In the genomic region with DNA sequence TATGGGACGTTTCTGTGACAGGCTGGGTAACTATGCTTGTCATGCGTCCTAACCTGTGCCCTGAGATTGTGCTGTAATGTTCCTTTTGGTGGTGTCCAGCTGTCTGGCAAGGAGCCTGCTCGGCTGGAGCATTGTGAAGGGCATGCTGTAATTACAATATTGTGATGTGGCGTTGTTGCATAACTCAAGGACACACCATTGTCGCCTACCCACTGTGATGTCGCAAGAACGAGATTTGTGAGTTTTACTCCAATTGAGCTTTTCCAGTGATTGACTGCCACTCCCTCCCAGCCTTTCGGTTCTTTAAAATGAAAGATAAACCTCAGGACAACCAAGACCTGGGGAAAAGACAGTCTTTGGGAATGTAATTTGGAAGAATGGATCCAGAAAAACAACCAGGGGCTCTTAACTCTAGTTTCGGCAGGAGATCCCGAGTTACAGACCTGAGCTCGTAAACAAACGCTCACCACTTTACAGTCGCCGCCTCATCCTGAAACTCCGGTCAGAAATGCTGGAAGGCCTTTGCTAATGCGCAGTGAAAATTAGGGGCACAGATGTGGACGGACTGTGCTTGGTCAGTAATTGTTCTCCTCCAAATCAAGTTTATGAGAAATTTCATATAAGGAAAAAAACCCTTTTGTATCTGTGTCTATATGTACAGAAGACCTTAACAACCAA, we compare ENCODE assay signal across 11 cellular contexts. TPM values are rescaled to one million over a fixed set of nuclear protein-coding genes. Genes with fewer than 3 reads are reported as not detected.
A peak's percentile ranks its signal among the peaks of the same experiment; 100 is the strongest.
DNase-seq lines count a peak whose midpoint lies in the region; ATAC-seq and TF ChIP-seq lines count a peak whose summit lies in the region.
"Had no signal": no experiment of that assay in that cellular context is flagged by ENCODE, and none has a peak within 500 bp of the region (broad histone marks: within the 10 kb centered on the region; RNA-seq: fewer than 3 reads in every experiment).

No MANE protein-coding gene starts in this region.

- no peak overlapping the region for H3K4me3 ChIP-seq in HEK293 (ENCODE audit: low read depth, low read length)
- H3K4me3 ChIP-seq in skeletal muscle cell (ENCODE audit: low read depth, low read length): no peak overlapping the region

- intact Hi-C loops in left cardiac atrium (cut with DNase I): no loop called here

- no peaks in the 10 kb centered on the region for H3K4me1 ChIP-seq in HEK293 (ENCODE audit: control insufficient read depth, insufficient read depth, low read length)

- ATAC-seq in left cardiac atrium (peak; percentile 52 to 67), HG03159 (IDR thresholded peaks at IDR 0.05; ENCODE audit: unreplicated experiment) (no peak)

- no peak overlapping the region for H3K27ac ChIP-seq in HEK293 (ENCODE audit: extremely low read depth, low read depth, low read length)

- no peak for TF ChIP-seq CTCF in HEK293 (tag by site-specific recombination; IDR thresholded peaks at IDR 0.05)

- POLR2A ChIA-PET in HEK293 (lab: Yijun Ruan, JAX): no interaction called here

- peak; percentile 89 for DNase-seq in SIG-M5 treated with dmso at 0.1 percent for 504 hours (lab: John Stamatoyannopoulos, UW; ENCODE audit: unreplicated experiment)
- DNase-seq in left cardiac atrium: peak; percentile 55
- DNase-seq in skeletal muscle cell (ENCODE audit: low read depth): peak; percentile 52
- DNase-seq in NCI-H526 treated with DMSO at 0.1 percent for 48 hours (lab: John Stamatoyannopoulos, UW): no peak
- no peak for DNase-seq in RKO (ENCODE audit: low spot score)
- DNase-seq in NCI-H1048 (lab: John Stamatoyannopoulos, UW): no peak

- CTCF ChIA-PET in HEK293 (lab: Yijun Ruan, JAX): interaction anchor here (0.7 to 1.1 kb wide), 2 partner anchors 35 to 94 kb away, joined by 3 to 4 read pairs; no protein-coding TSS in a partner anchor

- peaks cover 0 to 2% of the 10 kb centered on the region in 2 experiments; a peak in 2 of 3 replicates for H3K36me3 ChIP-seq in HEK293 (ENCODE audit: control insufficient read depth in 2 of 2, insufficient read depth in 1 of 2, low read length in 2 of 2)

- H3K9me3 ChIP-seq in HEK293 (ENCODE audit: control insufficient read depth, insufficient read depth, low read depth, low read length): no peaks in the 10 kb centered on the region

TF ChIP-seq in HEK293, 187 proteins besides CTCF, POLR2A, EP300 and RAD21 (continues in another document):
- TF ChIP-seq ZNF76 (tag by site-specific recombination; IDR thresholded peaks at IDR 0.05; ENCODE audit: borderline replicate concordance, low read depth) (peak; percentile 21; the same call in 1 of the 2 replicates), ZNF555 (tag by site-specific recombination; conservative IDR thresholded peaks at IDR 0.05) (no peak), KLF1 (tag by site-specific recombination; IDR thresholded peaks at IDR 0.05) (no peak), ZNF561 (tag by site-specific recombination; IDR thresholded peaks at IDR 0.05; ENCODE audit: borderline replicate concordance) (peak; percentile 85), ZBTB7A (tag by site-specific recombination; IDR thresholded peaks at IDR 0.05; ENCODE audit: low read depth) (no peak), ZNF423 (tag by site-specific recombination; IDR thresholded peaks at IDR 0.05) (no peak), SP2 (tag by site-specific recombination; IDR thresholded peaks at IDR 0.05) (no peak), ZNF202 (tag by site-specific recombination; IDR thresholded peaks at IDR 0.05; ENCODE audit: borderline replicate concordance) (no peak), ZFP37 (tag by site-specific recombination; IDR thresholded peaks at IDR 0.05) (no peak), ZNF560 (tag by site-specific recombination; IDR thresholded peaks at IDR 0.05; ENCODE audit: borderline replicate concordance) (no peak), ZBTB8A (tag by site-specific recombination; IDR thresholded peaks at IDR 0.05) (no peak), FEZF1 (tag by site-specific recombination; IDR thresholded peaks at IDR 0.05) (no peak), ZNF677 (tag by site-specific recombination; IDR thresholded peaks at IDR 0.05) (no peak), ZNF624 (tag by site-specific recombination; IDR thresholded peaks at IDR 0.05) (no peak), SP7 (tag by site-specific recombination; IDR thresholded peaks at IDR 0.05) (peak; percentile 80), ZBTB17 (tag by site-specific recombination; IDR thresholded peaks at IDR 0.05) (0 out of 2 replicates have a peak, but pooled peaks have one; percentile 15), ZNF24 (tag by site-specific recombination; IDR thresholded peaks at IDR 0.05) (peak; percentile 20; the same call in 1 of the 2 replicates), ZNF221 (tag by site-specific recombination; IDR thresholded peaks at IDR 0.05; ENCODE audit: borderline replicate concordance) (no peak), HOXA7 (CRISPR knock-in tag; IDR thresholded peaks at IDR 0.05; ENCODE audit: borderline replicate concordance) (no peak), ZNF600 (tag by site-specific recombination; IDR thresholded peaks at IDR 0.05) (peak; percentile 84), BCL11A (tag by site-specific recombination; IDR thresholded peaks at IDR 0.05; ENCODE audit: low read depth) (no peak)
- TF ChIP-seq, protein P1, sequence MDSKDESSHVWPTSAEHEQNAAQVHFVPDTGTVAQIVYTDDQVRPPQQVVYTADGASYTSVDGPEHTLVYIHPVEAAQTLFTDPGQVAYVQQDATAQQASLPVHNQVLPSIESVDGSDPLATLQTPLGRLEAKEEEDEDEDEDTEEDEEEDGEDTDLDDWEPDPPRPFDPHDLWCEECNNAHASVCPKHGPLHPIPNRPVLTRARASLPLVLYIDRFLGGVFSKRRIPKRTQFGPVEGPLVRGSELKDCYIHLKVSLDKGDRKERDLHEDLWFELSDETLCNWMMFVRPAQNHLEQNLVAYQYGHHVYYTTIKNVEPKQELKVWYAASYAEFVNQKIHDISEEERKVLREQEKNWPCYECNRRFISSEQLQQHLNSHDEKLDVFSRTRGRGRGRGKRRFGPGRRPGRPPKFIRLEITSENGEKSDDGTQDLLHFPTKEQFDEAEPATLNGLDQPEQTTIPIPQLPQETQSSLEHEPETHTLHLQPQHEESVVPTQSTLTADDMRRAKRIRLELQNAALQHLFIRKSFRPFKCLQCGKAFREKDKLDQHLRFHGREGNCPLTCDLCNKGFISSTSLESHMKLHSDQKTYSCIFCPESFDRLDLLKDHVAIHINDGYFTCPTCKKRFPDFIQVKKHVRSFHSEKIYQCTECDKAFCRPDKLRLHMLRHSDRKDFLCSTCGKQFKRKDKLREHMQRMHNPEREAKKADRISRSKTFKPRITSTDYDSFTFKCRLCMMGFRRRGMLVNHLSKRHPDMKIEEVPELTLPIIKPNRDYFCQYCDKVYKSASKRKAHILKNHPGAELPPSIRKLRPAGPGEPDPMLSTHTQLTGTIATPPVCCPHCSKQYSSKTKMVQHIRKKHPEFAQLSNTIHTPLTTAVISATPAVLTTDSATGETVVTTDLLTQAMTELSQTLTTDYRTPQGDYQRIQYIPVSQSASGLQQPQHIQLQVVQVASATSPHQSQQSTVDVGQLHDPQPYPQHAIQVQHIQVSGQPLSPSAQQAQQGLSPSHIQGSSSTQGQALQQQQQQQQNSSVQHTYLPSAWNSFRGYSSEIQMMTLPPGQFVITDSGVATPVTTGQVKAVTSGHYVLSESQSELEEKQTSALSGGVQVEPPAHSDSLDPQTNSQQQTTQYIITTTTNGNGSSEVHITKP (tag by site-specific recombination; IDR thresholded peaks at IDR 0.05): no peak
- TF ChIP-seq, protein P2, sequence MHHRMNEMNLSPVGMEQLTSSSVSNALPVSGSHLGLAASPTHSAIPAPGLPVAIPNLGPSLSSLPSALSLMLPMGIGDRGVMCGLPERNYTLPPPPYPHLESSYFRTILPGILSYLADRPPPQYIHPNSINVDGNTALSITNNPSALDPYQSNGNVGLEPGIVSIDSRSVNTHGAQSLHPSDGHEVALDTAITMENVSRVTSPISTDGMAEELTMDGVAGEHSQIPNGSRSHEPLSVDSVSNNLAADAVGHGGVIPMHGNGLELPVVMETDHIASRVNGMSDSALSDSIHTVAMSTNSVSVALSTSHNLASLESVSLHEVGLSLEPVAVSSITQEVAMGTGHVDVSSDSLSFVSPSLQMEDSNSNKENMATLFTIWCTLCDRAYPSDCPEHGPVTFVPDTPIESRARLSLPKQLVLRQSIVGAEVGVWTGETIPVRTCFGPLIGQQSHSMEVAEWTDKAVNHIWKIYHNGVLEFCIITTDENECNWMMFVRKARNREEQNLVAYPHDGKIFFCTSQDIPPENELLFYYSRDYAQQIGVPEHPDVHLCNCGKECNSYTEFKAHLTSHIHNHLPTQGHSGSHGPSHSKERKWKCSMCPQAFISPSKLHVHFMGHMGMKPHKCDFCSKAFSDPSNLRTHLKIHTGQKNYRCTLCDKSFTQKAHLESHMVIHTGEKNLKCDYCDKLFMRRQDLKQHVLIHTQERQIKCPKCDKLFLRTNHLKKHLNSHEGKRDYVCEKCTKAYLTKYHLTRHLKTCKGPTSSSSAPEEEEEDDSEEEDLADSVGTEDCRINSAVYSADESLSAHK (tag by site-specific recombination; IDR thresholded peaks at IDR 0.05): no peak
- TF ChIP-seq, protein P3, sequence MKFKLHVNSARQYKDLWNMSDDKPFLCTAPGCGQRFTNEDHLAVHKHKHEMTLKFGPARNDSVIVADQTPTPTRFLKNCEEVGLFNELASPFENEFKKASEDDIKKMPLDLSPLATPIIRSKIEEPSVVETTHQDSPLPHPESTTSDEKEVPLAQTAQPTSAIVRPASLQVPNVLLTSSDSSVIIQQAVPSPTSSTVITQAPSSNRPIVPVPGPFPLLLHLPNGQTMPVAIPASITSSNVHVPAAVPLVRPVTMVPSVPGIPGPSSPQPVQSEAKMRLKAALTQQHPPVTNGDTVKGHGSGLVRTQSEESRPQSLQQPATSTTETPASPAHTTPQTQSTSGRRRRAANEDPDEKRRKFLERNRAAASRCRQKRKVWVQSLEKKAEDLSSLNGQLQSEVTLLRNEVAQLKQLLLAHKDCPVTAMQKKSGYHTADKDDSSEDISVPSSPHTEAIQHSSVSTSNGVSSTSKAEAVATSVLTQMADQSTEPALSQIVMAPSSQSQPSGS (tag by site-specific recombination; IDR thresholded peaks at IDR 0.05; ENCODE audit: low read depth): peak; percentile 42; the same call in 1 of the 2 replicates
- TF ChIP-seq, protein P4, sequence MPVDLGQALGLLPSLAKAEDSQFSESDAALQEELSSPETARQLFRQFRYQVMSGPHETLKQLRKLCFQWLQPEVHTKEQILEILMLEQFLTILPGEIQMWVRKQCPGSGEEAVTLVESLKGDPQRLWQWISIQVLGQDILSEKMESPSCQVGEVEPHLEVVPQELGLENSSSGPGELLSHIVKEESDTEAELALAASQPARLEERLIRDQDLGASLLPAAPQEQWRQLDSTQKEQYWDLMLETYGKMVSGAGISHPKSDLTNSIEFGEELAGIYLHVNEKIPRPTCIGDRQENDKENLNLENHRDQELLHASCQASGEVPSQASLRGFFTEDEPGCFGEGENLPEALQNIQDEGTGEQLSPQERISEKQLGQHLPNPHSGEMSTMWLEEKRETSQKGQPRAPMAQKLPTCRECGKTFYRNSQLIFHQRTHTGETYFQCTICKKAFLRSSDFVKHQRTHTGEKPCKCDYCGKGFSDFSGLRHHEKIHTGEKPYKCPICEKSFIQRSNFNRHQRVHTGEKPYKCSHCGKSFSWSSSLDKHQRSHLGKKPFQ (tag by site-specific recombination; IDR thresholded peaks at IDR 0.05): no peak

RNA-seq across cellular contexts. Expression of a gene that starts 1.3 kb away (rescaled TPM):
- total RNA-seq in left cardiac atrium: not detected
- total RNA-seq: Daoy, mononuclear cell, OCI-LY7 had no signal

Comparison
In these comparisons a context has a peak if more than half of its experiments do, and no peak if none do; other contexts are left out.
1. DNase-seq: peak in SIG-M5 treated with dmso at 0.1 percent for 504 hours (single experiment), left cardiac atrium (single experiment) and skeletal muscle cell (single experiment); none in NCI-H526 treated with DMSO at 0.1 percent for 48 hours (single experiment), RKO (single experiment) and NCI-H1048 (single experiment).